ENCODE assay signal across 8 cellular contexts in genomic region chr9:104746798-104747197, GRCh38. TPM values are rescaled to one million over a fixed set of nuclear protein-coding genes. Genes with fewer than 3 reads are reported as not detected.
DNase-seq lines count a peak whose midpoint lies in the region; TF ChIP-seq lines count a peak whose summit lies in the region.

No MANE protein-coding gene starts in this region.

- H3K4me1 ChIP-seq in OCI-LY3 (ENCODE audit: low read length) (peaks cover 9% of the 10 kb centered on the region), endocrine pancreas (ENCODE audit: control insufficient read depth, insufficient read depth, low read length) (peaks cover 11% of the 10 kb centered on the region), ovary (ENCODE audit: insufficient read depth) (peaks cover 3% of the 10 kb centered on the region)

- H3K4me2 ChIP-seq in OCI-LY3 (ENCODE audit: low read length), result peak overlapping the region; percentile 92

- BruUV-seq in Calu3 (replicated peaks; lab: Mats Ljungman, UMichigan), result no TSS peak

- H3K36me3 Mint-ChIP-seq in Calu3 (ENCODE audit: insufficient read depth, unreplicated experiment), result peaks cover 26% of the 10 kb centered on the region

- no peak for TF ChIP-seq EP300 in ovary (IDR thresholded peaks at IDR 0.05)

- no peaks in the 10 kb centered on the region for H4K20me1 ChIP-seq in OCI-LY3 (ENCODE audit: insufficient read depth, low read length)

- CTCF ChIA-PET in Calu3 (lab: Charles Lee), result no interaction called here

- H3K27ac Mint-ChIP-seq in Calu3 (ENCODE audit: unreplicated experiment), result peak overlapping the region; percentile 90

- H3K9me3 Mint-ChIP-seq in Calu3 (ENCODE audit: low read depth, unreplicated experiment), result no peaks in the 10 kb centered on the region

- no peaks in the 10 kb centered on the region for H3K36me3 ChIP-seq in OCI-LY3 (replicated peaks; ENCODE audit: low read depth, low read length)
- H3K36me3 ChIP-seq in endocrine pancreas (ENCODE audit: control insufficient read depth, insufficient read depth, low read length), result no peaks in the 10 kb centered on the region
- no peaks in the 10 kb centered on the region for H3K36me3 ChIP-seq in ovary

- H3K9me3 ChIP-seq in OCI-LY3 (ENCODE audit: insufficient read depth, low read length) (no peaks in the 10 kb centered on the region), endocrine pancreas (ENCODE audit: control insufficient read depth, low read length) (no peaks in the 10 kb centered on the region), ovary (no peaks in the 10 kb centered on the region)

- H3K27me3 ChIP-seq in OCI-LY3 (ENCODE audit: low read depth, low read length), result no peaks in the 10 kb centered on the region
- H3K27me3 ChIP-seq in endocrine pancreas (ENCODE audit: control insufficient read depth, insufficient read depth, low read length), result no peaks in the 10 kb centered on the region
- H3K27me3 ChIP-seq in ovary, result no peaks in the 10 kb centered on the region

- H3K79me2 ChIP-seq in OCI-LY3 (ENCODE audit: low read length), result peaks cover 6% of the 10 kb centered on the region; the same call in 1 of the 2 replicates

- H2AFZ ChIP-seq in OCI-LY3 (ENCODE audit: low read depth, low read length), result peak overlapping the region; percentile 85

- 0 to 7% (median 2%) methylated on average over 1 of the region's 1 CpG for WGBS in ovary, 3 donors

- TF ChIP-seq CTCF in Calu3 (IDR thresholded peaks at IDR 0.05; ENCODE audit: unreplicated experiment), result no peak
- TF ChIP-seq CTCF in OCI-LY3 (IDR thresholded peaks at IDR 0.05; ENCODE audit: low read depth, low read length), result no peak
- TF ChIP-seq CTCF in ovary (IDR thresholded peaks at IDR 0.05), result no peak

- H3K27ac ChIP-seq in OCI-LY3 (ENCODE audit: low read length) (peak overlapping the region; percentile 54), ovary (peak overlapping the region in 1 of 2 donors; percentile 83)

- no peaks in the 10 kb centered on the region for H3K27me3 Mint-ChIP-seq in Calu3 (ENCODE audit: unreplicated experiment)

- DNase-seq in Calu3 (no peak), ovary (no peak), AG20443 (ENCODE audit: low spot score) (no peak), SW 1271 (lab: John Stamatoyannopoulos, UW) (no peak), midbrain (lab: John Stamatoyannopoulos, UW) (no peak)
- DNase-seq in stimulated activated naive CD4-positive, alpha-beta T cell treated with Interleukin-2 at 50 U/mL for 16 hours (lab: John Stamatoyannopoulos, UW), result no peak

- no peak for TF ChIP-seq POLR2A in ovary (IDR thresholded peaks at IDR 0.05)

- peak overlapping the region; percentile 80 for H3K4me3 ChIP-seq in OCI-LY3 (ENCODE audit: low read length)
- peak overlapping the region; percentile 96 for H3K4me3 ChIP-seq in endocrine pancreas (ENCODE audit: control insufficient read depth, insufficient read depth, low read length)
- H3K4me3 ChIP-seq in ovary, result peak overlapping the region; percentile 73

- peaks cover 17% of the 10 kb centered on the region for H3K4me1 Mint-ChIP-seq in Calu3 (ENCODE audit: low read depth, unreplicated experiment)

- intact Hi-C loops in Calu3 (cut with micrococcal nuclease; ENCODE audit: unreplicated experiment) (loop anchor here (10.0 kb wide), 2 partner anchors 142 to 1352 kb away; partner anchors contain the start of gene OR13C2), ovary (cut with DNase I) (no loop called here)

- peak overlapping the region; percentile 95 for H3K4me3 Mint-ChIP-seq in Calu3 (ENCODE audit: low read depth, unreplicated experiment)

- H3K9ac ChIP-seq in OCI-LY3 (ENCODE audit: low read length) (peak overlapping the region; percentile 84), endocrine pancreas (ENCODE audit: control insufficient read depth, insufficient read depth, low read length) (peak overlapping the region; percentile 97)

RNA-seq across cellular contexts. Expression of gene NIPSNAP3A, which starts 0.7 kb away (rescaled TPM):
- total RNA-seq in Calu3 (2022), result 7.4 and 8.0 TPM in 2 replicates
- 10 to 100 TPM; 12.6 to 22.8 (median 17.4) TPM for total RNA-seq in ovary
- polyA plus RNA-seq in ovary, result 10 to 100 TPM; 16.0 to 20.7 TPM

RNA-seq across cellular contexts. Expression of gene NIPSNAP3B, which starts 17.1 kb away (rescaled TPM):
- 0.83 and 1.1 TPM in 2 replicates for total RNA-seq in Calu3 (2022)
- 1 to 10 TPM; 2.9 to 7.1 (median 6.0) TPM for total RNA-seq in ovary
- polyA plus RNA-seq in ovary, result 1 to 10 TPM; 3.1 to 5.4 TPM

RNA-seq across cellular contexts. Expression of gene OR13D1, which starts 52.5 kb away (rescaled TPM):
- total RNA-seq in Calu3 (2022) (not detected in 2 replicates), ovary (not detected)
- not detected for polyA plus RNA-seq in ovary
